9 cellular contexts compared by ENCODE assay signal in the genomic region with DNA sequence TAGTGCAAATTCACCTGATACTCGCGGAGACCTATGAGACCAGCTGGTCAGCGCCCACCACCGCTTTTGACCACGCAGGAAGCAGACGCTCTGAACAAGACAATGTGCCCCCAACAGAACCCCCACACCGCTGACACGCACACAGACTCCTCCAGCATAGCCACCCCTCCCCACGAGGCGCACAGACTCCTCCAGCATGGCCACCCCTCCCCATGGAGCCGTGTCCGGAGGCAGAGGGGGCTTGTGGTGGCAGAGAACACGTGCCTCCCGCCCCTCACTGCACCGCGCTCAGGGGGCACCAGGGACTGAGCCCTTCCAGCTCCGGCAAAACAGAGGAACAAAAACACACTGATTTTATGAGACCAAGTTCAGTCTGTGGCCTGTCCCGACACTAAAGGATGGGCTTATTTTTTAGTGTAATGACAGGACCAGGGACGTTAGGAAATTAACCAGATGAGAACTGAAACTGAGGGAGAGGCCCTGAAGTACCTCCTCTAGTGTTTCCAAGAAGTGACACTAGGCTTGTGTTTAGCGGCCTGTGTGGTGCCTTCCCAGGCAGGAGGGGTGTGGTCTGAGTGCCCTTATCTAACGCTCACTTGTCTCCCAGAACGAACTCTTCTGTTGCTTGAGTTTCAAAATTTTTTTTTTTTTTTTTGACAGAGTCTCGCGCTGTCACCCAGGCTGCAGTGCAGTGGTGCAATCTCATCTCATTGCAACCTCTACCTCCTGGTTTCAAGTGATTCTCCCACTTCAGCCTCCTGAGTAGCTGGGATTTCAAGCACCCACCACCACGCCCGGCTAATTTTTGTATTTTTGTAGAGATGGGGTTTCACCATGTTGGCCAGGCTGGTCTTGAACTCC. TPM values are rescaled to one million over a fixed set of nuclear protein-coding genes. Genes with fewer than 3 reads are reported as not detected.
DNase-seq lines count a peak whose midpoint lies in the region; ATAC-seq and TF ChIP-seq lines count a peak whose summit lies in the region.
"Had no signal": no experiment of that assay in that cellular context is flagged by ENCODE, and none has a peak within 500 bp of the region (broad histone marks: within the 10 kb centered on the region; RNA-seq: fewer than 3 reads in every experiment).

No MANE protein-coding gene starts in this region.

- H3K36me3 ChIP-seq in esophagus muscularis mucosa = no peaks in the 10 kb centered on the region
- H3K36me3 ChIP-seq: heart right ventricle had no signal

- no peak overlapping the region for H3K27ac ChIP-seq in esophagus muscularis mucosa (replicated peaks in 1 of 4)

- H3K4me1 ChIP-seq in esophagus muscularis mucosa = peaks cover under 1 to 9% (median 4%) of the 10 kb centered on the region in 4 donors

- H3K27ac Mint-ChIP-seq in activated naive CD8-positive, alpha-beta T cell treated with anti-CD3 and anti-CD28 coated beads, Interleukin-2, amount 50 U/mL, for 24 hours = peak overlapping the region; percentile 54
- no peak overlapping the region for H3K27ac Mint-ChIP-seq in HFFc6

- no peak for TF ChIP-seq CTCF in esophagus muscularis mucosa (IDR thresholded peaks at IDR 0.05)
- TF ChIP-seq CTCF in HFFc6 (IDR thresholded peaks at IDR 0.05) = no peak

- peak; percentile 65 for ATAC-seq in GM19035 (IDR thresholded peaks at IDR 0.05; ENCODE audit: unreplicated experiment)
- ATAC-seq in activated naive CD8-positive, alpha-beta T cell treated with anti-CD3 and anti-CD28 coated beads, Interleukin-2, amount 50 U/mL, for 24 hours = peak; percentile 91

- TF ChIP-seq POLR2A in esophagus muscularis mucosa (IDR thresholded peaks at IDR 0.05; ENCODE audit: low read depth) = no peak

- H3K9me3 Mint-ChIP-seq in activated naive CD8-positive, alpha-beta T cell treated with anti-CD3 and anti-CD28 coated beads, Interleukin-2, amount 50 U/mL, for 24 hours = peaks cover 4% of the 10 kb centered on the region
- H3K9me3 Mint-ChIP-seq in HFFc6 = no peaks in the 10 kb centered on the region

- H3K4me3 ChIP-seq in esophagus muscularis mucosa = no peak overlapping the region
- H3K4me3 ChIP-seq: heart right ventricle had no signal

- H3K4me3 Mint-ChIP-seq in activated naive CD8-positive, alpha-beta T cell treated with anti-CD3 and anti-CD28 coated beads, Interleukin-2, amount 50 U/mL, for 24 hours = no peak overlapping the region
- H3K4me3 Mint-ChIP-seq in HFFc6 = no peak overlapping the region

- no peaks in the 10 kb centered on the region for H3K36me3 Mint-ChIP-seq in activated naive CD8-positive, alpha-beta T cell treated with anti-CD3 and anti-CD28 coated beads, Interleukin-2, amount 50 U/mL, for 24 hours (ENCODE audit: low read depth)
- H3K36me3 Mint-ChIP-seq in HFFc6 (ENCODE audit: low read depth) = no peaks in the 10 kb centered on the region

- 79% methylated on average over 17 of the region's 26 CpGs for WGBS in esophagus muscularis mucosa

- no peaks in the 10 kb centered on the region for H3K27me3 ChIP-seq in esophagus muscularis mucosa
- H3K27me3 ChIP-seq: heart right ventricle had no signal

- peak; percentile 91 for DNase-seq in CD1c-positive myeloid dendritic cell (ENCODE audit: extremely low spot score)
- peak in 75 of 76 experiments; percentile 71 to 99 (median 92) for DNase-seq in HUDEP-2 (lab: John Stamatoyannopoulos, UW; ENCODE audit: unreplicated experiment in 76 of 76)
- peak; percentile 34 for DNase-seq in activated naive CD8-positive, alpha-beta T cell treated with anti-CD3 and anti-CD28 coated beads, Interleukin-2, amount 50 U/mL, for 24 hours
- no peak for DNase-seq in T-helper 9 cell
- DNase-seq in esophagus muscularis mucosa (ENCODE audit: extremely low spot score) = no peak
- DNase-seq in cerebellum (ENCODE audit: low spot score) = no peak
- DNase-seq in HFFc6 = no peak
- DNase-seq: heart right ventricle had no signal

- H3K4me1 Mint-ChIP-seq in activated naive CD8-positive, alpha-beta T cell treated with anti-CD3 and anti-CD28 coated beads, Interleukin-2, amount 50 U/mL, for 24 hours = peaks cover 17% of the 10 kb centered on the region
- peaks cover 4% of the 10 kb centered on the region for H3K4me1 Mint-ChIP-seq in HFFc6 (ENCODE audit: low read depth)

- intact Hi-C loops in esophagus muscularis mucosa (cut with DNase I) = no loop called here

- no peak for TF ChIP-seq EP300 in esophagus muscularis mucosa (IDR thresholded peaks at IDR 0.05)

- peaks cover 16% of the 10 kb centered on the region for H3K27me3 Mint-ChIP-seq in activated naive CD8-positive, alpha-beta T cell treated with anti-CD3 and anti-CD28 coated beads, Interleukin-2, amount 50 U/mL, for 24 hours
- peaks cover 27% of the 10 kb centered on the region for H3K27me3 Mint-ChIP-seq in HFFc6 (ENCODE audit: insufficient read depth)

- H3K9me3 ChIP-seq in esophagus muscularis mucosa = no peaks in the 10 kb centered on the region

RNA-seq across cellular contexts. Expression of a gene that starts 10.0 kb away (rescaled TPM):
- 10 to 100 TPM; 28.0 to 36.5 (median 32.2) TPM for total RNA-seq in esophagus muscularis mucosa
- 32.3 TPM for total RNA-seq in cerebellum
- 100 to 1,000 TPM in 2 of 6 experiments, 10 to 100 TPM in 4; 94.6 to 114 (median 97.8) TPM for total RNA-seq in HFFc6 (2021; fragmentation: NEBNext Ultra II Directional; extraction: Animal tissue kit (Norgen Biotek cat#: 25700))

Comparison
In these comparisons a context has a peak if more than half of its experiments do, and no peak if none do; other contexts are left out.
1. DNase-seq: peak in CD1c-positive myeloid dendritic cell (single experiment), HUDEP-2 (75 of 76) and activated naive CD8-positive, alpha-beta T cell treated with anti-CD3 and anti-CD28 coated beads, Interleukin-2, amount 50 U/mL, for 24 hours (single experiment); none in T-helper 9 cell (single experiment), esophagus muscularis mucosa (single experiment), cerebellum (single experiment) and HFFc6 (single experiment).